16 cellular contexts compared by ENCODE assay signal in genomic region chrX:143994206-143994605, GRCh38.
"Had no signal": no experiment of that assay in that cellular context is flagged by ENCODE, and none has a peak within 500 bp of the region (broad histone marks: within the 10 kb centered on the region; RNA-seq: fewer than 3 reads in every experiment).

No MANE protein-coding gene starts in this region.

- H3K4me3 ChIP-seq: ascending aorta, heart left ventricle, neural progenitor cell, pancreas, stomach, vagina had no signal

- DNase-seq: activated CD4-positive, alpha-beta memory T cell treated with anti-CD3 and anti-CD28 coated beads, Interleukin-2, amount 10 ng/mL, durations not matched to agents 7 days and 5 days; activated CD8-positive, alpha-beta memory T cell treated with anti-CD3 and anti-CD28 coated beads, Interleukin-2, amount 50 U/mL, for 4 hours; central memory CD4-positive, alpha-beta T cell; effector memory CD4-positive, alpha-beta T cell; erythroblast; heart left ventricle; pancreas; small intestine; stomach; T-cell; T1000 had no signal

- FAIRE-seq: islet of Langerhans, small intestine had no signal

- H3K27me3 ChIP-seq: ascending aorta, heart left ventricle, neural progenitor cell, pancreas, stomach, vagina had no signal

- H3K9me3 ChIP-seq: ascending aorta, pancreas, stomach, vagina had no signal

- H3K27ac ChIP-seq: ascending aorta, heart left ventricle, neural progenitor cell, pancreas, stomach, vagina, VCaP had no signal

- H3K36me3 ChIP-seq: ascending aorta, heart left ventricle, neural progenitor cell, pancreas, stomach, vagina had no signal

- H3K4me2 ChIP-seq: neural progenitor cell had no signal

- ATAC-seq: heart left ventricle, pancreas, T-cell had no signal

- H2AFZ ChIP-seq: neural progenitor cell had no signal

- H3K4me1 ChIP-seq: ascending aorta, heart left ventricle, neural progenitor cell, pancreas, stomach, vagina had no signal

- H3K9ac ChIP-seq: neural progenitor cell had no signal
